Comparison of ENCODE assay signal across 9 cellular contexts in genomic region chr5:8756498-8757084, GRCh38.
A peak's percentile ranks its signal among the peaks of the same experiment; 100 is the strongest.
DNase-seq lines count a peak whose midpoint lies in the region; ATAC-seq and TF ChIP-seq lines count a peak whose summit lies in the region.
"Had no signal": no experiment of that assay in that cellular context is flagged by ENCODE, and none has a peak within 500 bp of the region (broad histone marks: within the 10 kb centered on the region; RNA-seq: fewer than 3 reads in every experiment).

No MANE protein-coding gene starts in this region.

- ATAC-seq in right lobe of liver (peak in 1 of 4 donors; percentile 37), gastroesophageal sphincter (no peak)

- in situ Hi-C loops in GM13977 (cut with MboI; ENCODE audit: low pct_unique_long_range_greater_than_20kb, low sequenced_read_pairs, unreplicated experiment), result no loop called here

- H3K27me3 ChIP-seq in right lobe of liver, result no peaks in the 10 kb centered on the region
- H3K27me3 ChIP-seq in gastroesophageal sphincter, result no peaks in the 10 kb centered on the region
- H3K27me3 ChIP-seq: pancreas had no signal

- no peak overlapping the region for H3K27ac ChIP-seq in right lobe of liver
- no peak overlapping the region for H3K27ac ChIP-seq in gastroesophageal sphincter
- H3K27ac ChIP-seq: pancreas had no signal

- H3K4me1 ChIP-seq in right lobe of liver, result no peaks in the 10 kb centered on the region
- H3K4me1 ChIP-seq in gastroesophageal sphincter, result no peaks in the 10 kb centered on the region
- H3K4me1 ChIP-seq: pancreas had no signal

- TF ChIP-seq CTCF in GM13977 (IDR thresholded peaks at IDR 0.05; ENCODE audit: extremely low read depth, insufficient read depth, missing control alignments), result peak; percentile 46
- peak; percentile 23 to 35 (median 31) for TF ChIP-seq CTCF in right lobe of liver (IDR thresholded peaks at IDR 0.05)
- peak in 1 of 4 experiments; percentile 34 for TF ChIP-seq CTCF in gastroesophageal sphincter (IDR thresholded peaks at IDR 0.05)

- intact Hi-C loops in right lobe of liver (cut with DNase I), result no loop called here

- DNase-seq in GM13977 (ENCODE audit: low spot score), result peak; percentile 15
- DNase-seq in NCI-H1694 treated with DMSO at 0.1 percent for 48 hours (lab: John Stamatoyannopoulos, UW), result peak; percentile 15
- peak; percentile 73 for DNase-seq in astrocyte of the hippocampus (ENCODE audit: low read depth, low spot score)
- no peak for DNase-seq in right lobe of liver
- no peak for DNase-seq in cortex of kidney (lab: John Stamatoyannopoulos, UW)
- no peak for DNase-seq in activated gamma-delta T cell treated with Interleukin-2 at 50 U/mL for 16 hours
- no peak for DNase-seq in germinal center (ENCODE audit: low spot score)
- DNase-seq: pancreas had no signal

- H3K4me3 ChIP-seq in right lobe of liver, result no peak overlapping the region
- H3K4me3 ChIP-seq in gastroesophageal sphincter, result no peak overlapping the region
- H3K4me3 ChIP-seq: pancreas had no signal

- no peak for TF ChIP-seq EP300 in gastroesophageal sphincter (IDR thresholded peaks at IDR 0.05)

- TF ChIP-seq POLR2A in right lobe of liver (IDR thresholded peaks at IDR 0.05), result no peak
- no peak for TF ChIP-seq POLR2A in gastroesophageal sphincter (IDR thresholded peaks at IDR 0.05)

- no peaks in the 10 kb centered on the region for H3K9me3 ChIP-seq in right lobe of liver
- H3K9me3 ChIP-seq in gastroesophageal sphincter, result no peaks in the 10 kb centered on the region
- H3K9me3 ChIP-seq: pancreas had no signal

- H3K36me3 ChIP-seq in right lobe of liver (no peaks in the 10 kb centered on the region), gastroesophageal sphincter (no peaks in the 10 kb centered on the region)
- H3K36me3 ChIP-seq: pancreas had no signal

- WGBS in right lobe of liver (ENCODE audit: insufficient coverage, low coverage, low lambda C conversion rate, missing lambda C conversion rate), result 52% methylated on average over 2 of the region's 2 CpGs
- 52 to 66% methylated on average over 2 of the region's 2 CpGs for WGBS in gastroesophageal sphincter (ENCODE audit: low coverage in 1 of 2), 2 donors

Comparison
In these comparisons a context has a peak if more than half of its experiments do, and no peak if none do; other contexts are left out.
1. DNase-seq: peak in GM13977 (single experiment), NCI-H1694 treated with DMSO at 0.1 percent for 48 hours (single experiment) and astrocyte of the hippocampus (single experiment); none in right lobe of liver (0 of 3), cortex of kidney (single experiment), activated gamma-delta T cell treated with Interleukin-2 at 50 U/mL for 16 hours (single experiment) and germinal center (single experiment).